Comparison of ENCODE assay signal across 1 cellular context in the genomic region with DNA sequence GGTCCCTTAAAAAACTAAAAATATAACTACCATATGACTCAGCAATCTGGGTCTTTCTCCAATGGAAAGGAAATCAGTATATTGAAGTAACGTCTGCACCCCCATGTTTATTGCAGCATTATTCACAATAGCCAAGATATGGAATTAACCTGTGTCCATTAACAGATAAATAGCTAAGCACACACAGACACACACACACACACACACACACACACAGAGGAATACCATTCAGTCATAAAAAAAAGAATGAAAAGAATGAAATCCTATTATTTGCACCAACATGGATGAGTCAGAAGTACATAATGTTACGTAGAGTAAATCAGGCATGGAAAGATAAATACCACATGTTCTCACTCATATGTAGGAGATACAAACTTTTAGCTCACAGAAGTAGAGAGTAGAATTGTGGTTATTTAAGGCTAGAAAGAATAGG.
TF ChIP-seq lines count a peak whose summit lies in the region.

No MANE protein-coding gene starts in this region.

TF ChIP-seq in HEK293, 187 proteins besides CTCF, POLR2A, EP300 and RAD21 (continued from another document and continues in another):
- TF ChIP-seq INSM2 (tag by site-specific recombination; IDR thresholded peaks at IDR 0.05), result 0 out of 2 replicates have a peak, but pooled peaks have one; percentile 44
- peak; percentile 74; the same call in 1 of the 2 replicates for TF ChIP-seq BCL6B (tag by site-specific recombination; IDR thresholded peaks at IDR 0.05)
- TF ChIP-seq ZFP69B (tag by site-specific recombination; IDR thresholded peaks at IDR 0.05), result peak; percentile 50; the same call in 1 of the 2 replicates
- TF ChIP-seq ZNF548 (tag by site-specific recombination; IDR thresholded peaks at IDR 0.05), result no peak
- peak; percentile 66 for TF ChIP-seq KLF8 (tag by site-specific recombination; IDR thresholded peaks at IDR 0.05)
- TF ChIP-seq ZBTB17 (tag by site-specific recombination; IDR thresholded peaks at IDR 0.05), result peak; percentile 31; the same call in 1 of the 2 replicates
- no peak for TF ChIP-seq ZNF776 (tag by site-specific recombination; IDR thresholded peaks at IDR 0.05; ENCODE audit: borderline replicate concordance)
- TF ChIP-seq MZF1 (tag by site-specific recombination; IDR thresholded peaks at IDR 0.05; ENCODE audit: borderline replicate concordance), result no peak
- no peak for TF ChIP-seq ZNF324 (tag by site-specific recombination; IDR thresholded peaks at IDR 0.05)
- TF ChIP-seq SCRT2 (tag by site-specific recombination; IDR thresholded peaks at IDR 0.05), result no peak
- 0 out of 2 replicates have a peak, but pooled peaks have one; percentile 33 for TF ChIP-seq ZNF394 (tag by site-specific recombination; IDR thresholded peaks at IDR 0.05; ENCODE audit: borderline replicate concordance)
- peak; percentile 78 for TF ChIP-seq ZSCAN4 (tag by site-specific recombination; IDR thresholded peaks at IDR 0.05)
- TF ChIP-seq SP7 (tag by site-specific recombination; IDR thresholded peaks at IDR 0.05), result peak; percentile 97
- TF ChIP-seq, protein P1, sequence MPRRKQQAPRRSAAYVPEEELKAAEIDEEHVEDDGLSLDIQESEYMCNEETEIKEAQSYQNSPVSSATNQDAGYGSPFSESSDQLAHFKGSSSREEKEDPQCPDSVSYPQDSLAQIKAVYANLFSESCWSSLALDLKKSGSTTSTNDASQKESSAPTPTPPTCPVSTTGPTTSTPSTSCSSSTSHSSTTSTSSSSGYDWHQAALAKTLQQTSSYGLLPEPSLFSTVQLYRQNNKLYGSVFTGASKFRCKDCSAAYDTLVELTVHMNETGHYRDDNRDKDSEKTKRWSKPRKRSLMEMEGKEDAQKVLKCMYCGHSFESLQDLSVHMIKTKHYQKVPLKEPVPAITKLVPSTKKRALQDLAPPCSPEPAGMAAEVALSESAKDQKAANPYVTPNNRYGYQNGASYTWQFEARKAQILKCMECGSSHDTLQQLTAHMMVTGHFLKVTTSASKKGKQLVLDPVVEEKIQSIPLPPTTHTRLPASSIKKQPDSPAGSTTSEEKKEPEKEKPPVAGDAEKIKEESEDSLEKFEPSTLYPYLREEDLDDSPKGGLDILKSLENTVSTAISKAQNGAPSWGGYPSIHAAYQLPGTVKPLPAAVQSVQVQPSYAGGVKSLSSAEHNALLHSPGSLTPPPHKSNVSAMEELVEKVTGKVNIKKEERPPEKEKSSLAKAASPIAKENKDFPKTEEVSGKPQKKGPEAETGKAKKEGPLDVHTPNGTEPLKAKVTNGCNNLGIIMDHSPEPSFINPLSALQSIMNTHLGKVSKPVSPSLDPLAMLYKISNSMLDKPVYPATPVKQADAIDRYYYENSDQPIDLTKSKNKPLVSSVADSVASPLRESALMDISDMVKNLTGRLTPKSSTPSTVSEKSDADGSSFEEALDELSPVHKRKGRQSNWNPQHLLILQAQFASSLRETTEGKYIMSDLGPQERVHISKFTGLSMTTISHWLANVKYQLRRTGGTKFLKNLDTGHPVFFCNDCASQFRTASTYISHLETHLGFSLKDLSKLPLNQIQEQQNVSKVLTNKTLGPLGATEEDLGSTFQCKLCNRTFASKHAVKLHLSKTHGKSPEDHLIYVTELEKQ (tag by site-specific recombination; IDR thresholded peaks at IDR 0.05; ENCODE audit: borderline replicate concordance), result peak; percentile 45; the same call in 1 of the 2 replicates
- TF ChIP-seq ZFP41 (tag by site-specific recombination; IDR thresholded peaks at IDR 0.05; ENCODE audit: borderline replicate concordance), result no peak
- TF ChIP-seq, protein P2, sequence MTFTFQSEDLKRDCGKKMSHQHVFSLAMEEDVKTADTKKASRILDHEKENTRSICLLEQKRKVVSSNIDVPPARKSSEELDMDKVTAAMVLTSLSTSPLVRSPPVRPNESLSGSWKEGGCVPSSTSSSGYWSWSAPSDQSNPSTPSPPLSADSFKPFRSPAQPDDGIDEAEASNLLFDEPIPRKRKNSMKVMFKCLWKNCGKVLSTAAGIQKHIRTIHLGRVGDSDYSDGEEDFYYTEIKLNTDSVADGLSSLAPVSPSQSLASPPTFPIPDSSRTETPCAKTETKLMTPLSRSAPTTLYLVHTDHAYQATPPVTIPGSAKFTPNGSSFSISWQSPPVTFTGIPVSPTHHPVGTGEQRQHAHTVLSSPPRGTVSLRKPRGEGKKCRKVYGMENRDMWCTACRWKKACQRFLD (tag by site-specific recombination; IDR thresholded peaks at IDR 0.05), result no peak
- TF ChIP-seq ZSCAN30 (tag by site-specific recombination; IDR thresholded peaks at IDR 0.05), result no peak
- TF ChIP-seq ZNF202 (tag by site-specific recombination; IDR thresholded peaks at IDR 0.05; ENCODE audit: borderline replicate concordance), result no peak
- 0 out of 2 replicates have a peak, but pooled peaks have one; percentile 40 for TF ChIP-seq GFI1B (tag by site-specific recombination; IDR thresholded peaks at IDR 0.05)
- no peak for TF ChIP-seq TCF7L2 (IDR thresholded peaks at IDR 0.05; ENCODE audit: borderline replicate concordance, low read depth, low read length)
- no peak for TF ChIP-seq ZNF707 (tag by site-specific recombination; IDR thresholded peaks at IDR 0.05)
- no peak for TF ChIP-seq ZNF561 (tag by site-specific recombination; IDR thresholded peaks at IDR 0.05; ENCODE audit: borderline replicate concordance)
- TF ChIP-seq ZNF174 (tag by site-specific recombination; IDR thresholded peaks at IDR 0.05), result no peak
- TF ChIP-seq ZNF248 (tag by site-specific recombination; IDR thresholded peaks at IDR 0.05), result peak; percentile 95
- TF ChIP-seq, protein P3, sequence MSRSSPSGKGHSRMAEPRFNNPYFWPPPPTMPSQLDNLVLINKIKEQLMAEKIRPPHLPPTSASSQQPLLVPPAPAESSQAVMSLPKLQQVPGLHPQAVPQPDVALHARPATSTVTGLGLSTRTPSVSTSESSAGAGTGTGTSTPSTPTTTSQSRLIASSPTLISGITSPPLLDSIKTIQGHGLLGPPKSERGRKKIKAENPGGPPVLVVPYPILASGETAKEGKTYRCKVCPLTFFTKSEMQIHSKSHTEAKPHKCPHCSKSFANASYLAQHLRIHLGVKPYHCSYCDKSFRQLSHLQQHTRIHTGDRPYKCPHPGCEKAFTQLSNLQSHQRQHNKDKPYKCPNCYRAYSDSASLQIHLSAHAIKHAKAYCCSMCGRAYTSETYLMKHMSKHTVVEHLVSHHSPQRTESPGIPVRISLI (tag by site-specific recombination; IDR thresholded peaks at IDR 0.05), result peak; percentile 97
- TF ChIP-seq ZNF155 (tag by site-specific recombination; IDR thresholded peaks at IDR 0.05), result peak; percentile 60; the same call in 1 of the 2 replicates
- TF ChIP-seq BCL11A (tag by site-specific recombination; IDR thresholded peaks at IDR 0.05; ENCODE audit: low read depth), result peak; percentile 76; the same call in 1 of the 2 replicates
- TF ChIP-seq ZNF555 (tag by site-specific recombination; conservative IDR thresholded peaks at IDR 0.05), result 0 out of 2 replicates have a peak, but pooled peaks have one; percentile 2
- TF ChIP-seq ZNF658 (tag by site-specific recombination; IDR thresholded peaks at IDR 0.05), result peak; percentile 90; the same call in 1 of the 2 replicates
- TF ChIP-seq ZIC2 (tag by site-specific recombination; IDR thresholded peaks at IDR 0.05), result no peak
- TF ChIP-seq ZBTB21 (tag by site-specific recombination; IDR thresholded peaks at IDR 0.05), result peak; percentile 85
- TF ChIP-seq ZNF777 (tag by site-specific recombination; IDR thresholded peaks at IDR 0.05; ENCODE audit: borderline replicate concordance), result no peak
- no peak for TF ChIP-seq KLF9 (tag by site-specific recombination; IDR thresholded peaks at IDR 0.05; ENCODE audit: low read depth)
- TF ChIP-seq ZNF639 (tag by site-specific recombination; IDR thresholded peaks at IDR 0.05), result peak; percentile 86
- peak; percentile 88 for TF ChIP-seq ZNF169 (tag by site-specific recombination; IDR thresholded peaks at IDR 0.05)
- peak; percentile 91; the same call in 1 of the 2 replicates for TF ChIP-seq ZNF621 (tag by site-specific recombination; IDR thresholded peaks at IDR 0.05)
- TF ChIP-seq ZNF112 (tag by site-specific recombination; IDR thresholded peaks at IDR 0.05), result peak; percentile 83
- TF ChIP-seq PBX3 (CRISPR knock-in tag; IDR thresholded peaks at IDR 0.05), result no peak
- peak; percentile 37; the same call in 1 of the 2 replicates for TF ChIP-seq SP3 (tag by site-specific recombination; IDR thresholded peaks at IDR 0.05)
- peak; percentile 80; the same call in 1 of the 2 replicates for TF ChIP-seq ZNF747 (tag by site-specific recombination; IDR thresholded peaks at IDR 0.05)
- peak; percentile 84 for TF ChIP-seq ZNF629 (tag by site-specific recombination; IDR thresholded peaks at IDR 0.05)
- TF ChIP-seq HOXD13 (CRISPR knock-in tag; IDR thresholded peaks at IDR 0.05; ENCODE audit: borderline replicate concordance), result peak; percentile 62; the same call in 1 of the 2 replicates
- TF ChIP-seq ZNF146 (tag by site-specific recombination; IDR thresholded peaks at IDR 0.05), result peak; percentile 60; the same call in 1 of the 2 replicates
- TF ChIP-seq SALL2 (tag by site-specific recombination; IDR thresholded peaks at IDR 0.05; ENCODE audit: borderline replicate concordance), result peak; percentile 93
- TF ChIP-seq ZNF148 (tag by site-specific recombination; IDR thresholded peaks at IDR 0.05; ENCODE audit: borderline replicate concordance), result peak; percentile 96
- TF ChIP-seq ZNF48 (tag by site-specific recombination; IDR thresholded peaks at IDR 0.05), result no peak
